Comparison of ENCODE assay signal across 17 cellular contexts in the genomic region with DNA sequence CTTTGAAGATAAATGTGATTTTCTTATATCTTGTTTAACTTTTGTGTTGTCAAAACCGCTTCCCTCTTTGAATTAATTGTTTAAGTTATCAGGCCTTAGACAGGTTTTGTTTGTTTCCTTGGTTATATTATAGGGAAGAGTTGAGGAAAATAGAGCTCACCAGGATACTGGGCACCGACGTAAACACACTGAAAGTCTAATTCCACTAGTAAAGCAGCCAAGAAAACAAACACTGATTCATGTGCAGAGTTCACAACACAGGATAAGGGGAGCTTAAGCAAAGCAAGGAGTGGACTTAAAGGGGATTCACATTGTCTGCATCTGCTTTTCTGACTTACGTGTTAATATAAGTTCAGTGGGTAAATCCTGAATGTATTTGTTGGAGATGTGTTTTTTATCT.
DNase-seq lines count a peak whose midpoint lies in the region; ATAC-seq, FAIRE-seq and TF ChIP-seq lines count a peak whose summit lies in the region.
"Had no signal": no experiment of that assay in that cellular context is flagged by ENCODE, and none has a peak within 500 bp of the region (broad histone marks: within the 10 kb centered on the region; RNA-seq: fewer than 3 reads in every experiment).

No MANE protein-coding gene starts in this region.

- H2BK20ac ChIP-seq in IMR-90 (ENCODE audit: low read depth, low read length), result no peak overlapping the region

- no peaks in the 10 kb centered on the region for H3K9me3 ChIP-seq in IMR-90 (ENCODE audit: control insufficient read depth, insufficient read depth, low read length)
- H3K9me3 ChIP-seq in PC-3 (ENCODE audit: low read length), result no peaks in the 10 kb centered on the region
- H3K9me3 ChIP-seq: A549, HAP-1 had no signal

- H3K18ac ChIP-seq in IMR-90 (ENCODE audit: low read depth, low read length), result no peak overlapping the region

- CTCF ChIA-PET in IMR-90 (lab: Yijun Ruan, JAX), result no interaction called here
- CTCF ChIA-PET in PC-3 (lab: Charles Lee), result no interaction called here

- H3K4me2 ChIP-seq in IMR-90 (ENCODE audit: low read depth, low read length), result no peak overlapping the region
- H3K4me2 ChIP-seq in PC-3 (ENCODE audit: low read length), result peak overlapping the region; percentile 51
- H3K4me2 ChIP-seq: A549 had no signal

- no peaks in the 10 kb centered on the region for H3K36me3 ChIP-seq in IMR-90 (ENCODE audit: control insufficient read depth, insufficient read depth, low read length)
- no peaks in the 10 kb centered on the region for H3K36me3 ChIP-seq in PC-3 (ENCODE audit: low read depth, low read length)
- H3K36me3 ChIP-seq: HAP-1 had no signal

- peaks cover 4% of the 10 kb centered on the region; the same call in 1 of the 2 replicates for H3K4me1 ChIP-seq in IMR-90 (ENCODE audit: control insufficient read depth, insufficient read depth, low read length)
- H3K4me1 ChIP-seq in PC-3 (ENCODE audit: insufficient read depth, low read length), result peaks cover 42% of the 10 kb centered on the region
- H3K4me1 ChIP-seq: A549 had no signal

- H3K4me3 ChIP-seq in IMR-90 (ENCODE audit: insufficient read depth, low read depth, low read length) (no peak overlapping the region), PC-3 (ENCODE audit: low read length) (no peak overlapping the region)
- H3K4me3 ChIP-seq: A549, HAP-1 had no signal

- H2BK120ac ChIP-seq in IMR-90 (ENCODE audit: low read depth, low read length), result no peak overlapping the region

- H4K91ac ChIP-seq in IMR-90 (ENCODE audit: insufficient read depth, low read depth, low read length), result no peak overlapping the region

- no peaks in the 10 kb centered on the region for H4K20me1 ChIP-seq in IMR-90 (ENCODE audit: insufficient read depth, low read length)
- no peaks in the 10 kb centered on the region for H4K20me1 ChIP-seq in PC-3 (ENCODE audit: low read length)

- no peak for TF ChIP-seq RAD21 in IMR-90 (IDR thresholded peaks at IDR 0.05; ENCODE audit: low read length)

- WGBS in IMR-90 (ENCODE audit: extremely low coverage in 2 of 2, insufficient read length in 1 of 2), 2 experiments, result no CpG with 5 or more reads among the region's 4 CpGs

- dilution Hi-C loops in IMR-90 (cut with HindIII; ENCODE audit: low sequenced_read_pairs, unreplicated experiment), result no loop called here

- no peak overlapping the region for H3K56ac ChIP-seq in IMR-90 (ENCODE audit: extremely low read depth, insufficient read depth, low read length)

- H3K79me1 ChIP-seq in IMR-90 (ENCODE audit: low read depth in 1 of 2, low read length in 2 of 2), result no peaks in the 10 kb centered on the region

- H3K9me1 ChIP-seq in IMR-90 (ENCODE audit: insufficient read depth, low read length), result no peaks in the 10 kb centered on the region; the same call in 1 of the 2 replicates

- intact Hi-C loops in IMR-90 (cut with micrococcal nuclease) (no loop called here), PC-3 (cut with micrococcal nuclease) (loop anchor here (10.0 kb wide), 1 partner anchor 140 kb away; a partner anchor contains a TSS), cardiac septum (cut with DNase I) (no loop called here)

- H2BK5ac ChIP-seq in IMR-90 (ENCODE audit: low read depth, low read length, poor library complexity, severe bottlenecking), result no peak overlapping the region

- POLR2A ChIA-PET in IMR-90 (lab: Charles Lee; ENCODE audit: unreplicated experiment), result interaction anchor here (0.6 kb wide), 1 partner anchor 108 kb away, joined by 3 read pairs; no protein-coding TSS in a partner anchor
- POLR2A ChIA-PET in PC-3 (lab: Charles Lee; ENCODE audit: unreplicated experiment), result interaction anchor here (0.5 kb wide), 1 partner anchor 8 kb away, joined by 4 read pairs; no protein-coding TSS in a partner anchor

- peak; percentile 17 for DNase-seq in D721Med (ENCODE audit: insufficient read length, low spot score)
- peak; percentile 8 for DNase-seq in IMR-90
- DNase-seq in PC-3, result peak; percentile 68
- peak; percentile 13 for DNase-seq in kidney tubule cell (ENCODE audit: low spot score)
- no peak for DNase-seq in foreskin melanocyte
- no peak for DNase-seq in RCC 7860 (ENCODE audit: low spot score)
- no peak for DNase-seq in cardiac septum (ENCODE audit: low spot score)
- DNase-seq: AML-193; CD4-positive, alpha-beta T cell; DMS79 treated with DMSO at 0.1 percent for 48 hours; GF-D8 had no signal

- no peak overlapping the region for H3K27ac ChIP-seq in IMR-90 (ENCODE audit: insufficient read depth, low read length)
- peak overlapping the region; percentile 69 for H3K27ac ChIP-seq in PC-3 (ENCODE audit: low read length)
- H3K27ac ChIP-seq: 22Rv1, A549, C4-2B had no signal

- H3K9ac ChIP-seq in IMR-90 (ENCODE audit: low read depth, low read length) (no peak overlapping the region), PC-3 (ENCODE audit: low read length) (no peak overlapping the region)

- no peak overlapping the region for H4K8ac ChIP-seq in IMR-90 (ENCODE audit: low read depth in 2 of 2, low read length in 2 of 2)

- TF ChIP-seq POLR2A in IMR-90 (IDR thresholded peaks at IDR 0.05; ENCODE audit: low read depth, low read length), result no peak

- H3K79me2 ChIP-seq in PC-3 (ENCODE audit: low read length), result no peaks in the 10 kb centered on the region

- H3F3A ChIP-seq in PC-3 (ENCODE audit: low read length, unreplicated experiment), result no peaks in the 10 kb centered on the region

- H2AK9ac ChIP-seq in IMR-90 (replicated peaks; ENCODE audit: low read depth, low read length, poor library complexity), result no peak overlapping the region

- ATAC-seq in IMR-90 (ENCODE audit: low read depth) (peak; percentile 55), PC-3 (peak; percentile 72), HG03354 (IDR thresholded peaks at IDR 0.05; ENCODE audit: poor library complexity, severe bottlenecking, unreplicated experiment) (no peak)
- ATAC-seq: A549 had no signal

- H2BK15ac ChIP-seq in IMR-90 (ENCODE audit: low read depth, low read length), result no peak overlapping the region

- H3K27me3 ChIP-seq in IMR-90 (ENCODE audit: control insufficient read depth, insufficient read depth, low read length) (no peaks in the 10 kb centered on the region), PC-3 (ENCODE audit: low read length) (no peaks in the 10 kb centered on the region)

- H4K5ac ChIP-seq in IMR-90 (ENCODE audit: low read depth, low read length), result no peak overlapping the region

- H2AFZ ChIP-seq in IMR-90 (replicated peaks; ENCODE audit: low read length, poor library complexity), result no peak overlapping the region
- no peak overlapping the region for H2AFZ ChIP-seq in PC-3 (ENCODE audit: low read length)

- H2AK5ac ChIP-seq in IMR-90 (ENCODE audit: low read depth, low read length), result no peak overlapping the region

- no peak overlapping the region for H3K4ac ChIP-seq in IMR-90 (ENCODE audit: low read depth, low read length)

- BruUV-seq in IMR-90 (replicated peaks; lab: Mats Ljungman, UMichigan) (no TSS peak), PC-3 (replicated peaks; lab: Mats Ljungman, UMichigan) (no TSS peak)

- no peak for TF ChIP-seq CTCF in D721Med (IDR thresholded peaks at IDR 0.05; ENCODE audit: insufficient read depth, missing control alignments)
- TF ChIP-seq CTCF in IMR-90 (conservative IDR thresholded peaks at IDR 0.05; ENCODE audit: low read depth, low read length), result no peak
- TF ChIP-seq CTCF in PC-3 (conservative IDR thresholded peaks at IDR 0.05; ENCODE audit: low read depth, low read length), result no peak

- no peak overlapping the region for H3K23ac ChIP-seq in IMR-90 (ENCODE audit: low read depth, low read length)

- in situ Hi-C loops in IMR-90 (cut with MboI; ENCODE audit: low sequenced_read_pairs), result no loop called here

- H3K9me2 ChIP-seq in PC-3 (replicated peaks; ENCODE audit: low read length), result no peaks in the 10 kb centered on the region

- H3K14ac ChIP-seq in IMR-90 (replicated peaks; ENCODE audit: low read depth, low read length), result 0 out of 2 replicates have a peak overlapping the region, but pooled peaks have one; percentile 13

- peak; percentile 90 for FAIRE-seq in D721Med (lab: Jason Lieb, UNC)
- FAIRE-seq in RCC 7860 (lab: Jason Lieb, UNC), result no peak
- FAIRE-seq: A549, H1 had no signal

TF ChIP-seq in IMR-90, 13 proteins besides CTCF, POLR2A, EP300 and RAD21:
- TF ChIP-seq MAZ (IDR thresholded peaks at IDR 0.05; ENCODE audit: borderline replicate concordance, low read depth, low read length), result no peak
- TF ChIP-seq MXI1 (IDR thresholded peaks at IDR 0.05; ENCODE audit: borderline replicate concordance, low read depth, low read length), result no peak
- no peak for TF ChIP-seq SMC3 (IDR thresholded peaks at IDR 0.05; ENCODE audit: low read depth, low read length)
- no peak for TF ChIP-seq CHD1 (IDR thresholded peaks at IDR 0.05; ENCODE audit: low read depth, low read length)
- TF ChIP-seq FOS (IDR thresholded peaks at IDR 0.05; ENCODE audit: low read depth, low read length), result no peak
- TF ChIP-seq NFE2L2 (IDR thresholded peaks at IDR 0.05; ENCODE audit: low read depth, low read length), result no peak
- no peak for TF ChIP-seq RCOR1 (IDR thresholded peaks at IDR 0.05; ENCODE audit: insufficient replicate concordance, low read length)
- TF ChIP-seq, protein P1, sequence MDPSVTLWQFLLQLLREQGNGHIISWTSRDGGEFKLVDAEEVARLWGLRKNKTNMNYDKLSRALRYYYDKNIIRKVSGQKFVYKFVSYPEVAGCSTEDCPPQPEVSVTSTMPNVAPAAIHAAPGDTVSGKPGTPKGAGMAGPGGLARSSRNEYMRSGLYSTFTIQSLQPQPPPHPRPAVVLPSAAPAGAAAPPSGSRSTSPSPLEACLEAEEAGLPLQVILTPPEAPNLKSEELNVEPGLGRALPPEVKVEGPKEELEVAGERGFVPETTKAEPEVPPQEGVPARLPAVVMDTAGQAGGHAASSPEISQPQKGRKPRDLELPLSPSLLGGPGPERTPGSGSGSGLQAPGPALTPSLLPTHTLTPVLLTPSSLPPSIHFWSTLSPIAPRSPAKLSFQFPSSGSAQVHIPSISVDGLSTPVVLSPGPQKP (IDR thresholded peaks at IDR 0.05; ENCODE audit: borderline replicate concordance, low read depth, low read length), result no peak
- TF ChIP-seq, protein P2, sequence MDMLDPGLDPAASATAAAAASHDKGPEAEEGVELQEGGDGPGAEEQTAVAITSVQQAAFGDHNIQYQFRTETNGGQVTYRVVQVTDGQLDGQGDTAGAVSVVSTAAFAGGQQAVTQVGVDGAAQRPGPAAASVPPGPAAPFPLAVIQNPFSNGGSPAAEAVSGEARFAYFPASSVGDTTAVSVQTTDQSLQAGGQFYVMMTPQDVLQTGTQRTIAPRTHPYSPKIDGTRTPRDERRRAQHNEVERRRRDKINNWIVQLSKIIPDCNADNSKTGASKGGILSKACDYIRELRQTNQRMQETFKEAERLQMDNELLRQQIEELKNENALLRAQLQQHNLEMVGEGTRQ (IDR thresholded peaks at IDR 0.05; ENCODE audit: low read depth, low read length), result no peak
- no peak for TF ChIP-seq MAFK (IDR thresholded peaks at IDR 0.05; ENCODE audit: low read depth, low read length)
- TF ChIP-seq BHLHE40 (IDR thresholded peaks at IDR 0.05; ENCODE audit: low read depth, low read length), result no peak
- TF ChIP-seq CEBPB (IDR thresholded peaks at IDR 0.05; ENCODE audit: low read depth, low read length), result no peak
- no peak for TF ChIP-seq RFX5 (IDR thresholded peaks at IDR 0.05; ENCODE audit: low read depth, low read length)
TF ChIP-seq in IMR-90: peak in this region for 0.

Comparison
In these comparisons a context has a peak if more than half of its experiments do, and no peak if none do; other contexts are left out.
1. DNase-seq: peak in D721Med (single experiment), IMR-90 (single experiment), PC-3 (single experiment) and kidney tubule cell (single experiment); none in foreskin melanocyte (single experiment), RCC 7860 (single experiment) and cardiac septum (single experiment).